Comparison of ENCODE assay signal across 21 cellular contexts in genomic region chr1:55723001-55723400, GRCh38.
"Had no signal": no experiment of that assay in that cellular context is flagged by ENCODE, and none has a peak within 500 bp of the region (broad histone marks: within the 10 kb centered on the region; RNA-seq: fewer than 3 reads in every experiment).

No MANE protein-coding gene starts in this region.

- H3K9me3 Mint-ChIP-seq: dendritic cell treated with granulocyte-macrophage colony-stimulating factor and Interleukin-4, amounts not matched to agents 40 ng/mL and 50 ng/mL, for 4 days; nephron progenitor cell had no signal

- H3K4me3 ChIP-seq: esophagus squamous epithelium, hepatocyte, right atrium auricular region, sigmoid colon, stomach, thoracic aorta, transverse colon had no signal

- H3K36me3 Mint-ChIP-seq: naive thymus-derived CD4-positive, alpha-beta T cell had no signal

- H3K27me3 ChIP-seq: hepatocyte, right atrium auricular region, sigmoid colon, stomach, transverse colon had no signal

- FAIRE-seq: colon, small intestine had no signal

- DNase-seq: esophagus squamous epithelium; foreskin melanocyte; head of caudate nucleus; islet precursor cell; mammary epithelial cell; naive thymus-derived CD4-positive, alpha-beta T cell; nephron progenitor cell; posterior cingulate gyrus; sigmoid colon; small intestine; stimulated activated CD4-positive, alpha-beta T cell treated with anti-CD3 and anti-CD28 coated beads, Interleukin-12 subunit alpha, Interleukin-12 subunit beta, amount 100 ng/mL, for 4 hours; stimulated activated naive CD4-positive, alpha-beta T cell; stomach; substantia nigra; transverse colon had no signal

- H3K9me3 ChIP-seq: esophagus squamous epithelium, right atrium auricular region, sigmoid colon, stomach, thoracic aorta, transverse colon had no signal

- H3K4me2 ChIP-seq: hepatocyte had no signal

- H3K4me1 Mint-ChIP-seq: naive thymus-derived CD4-positive, alpha-beta T cell had no signal

- H3K27ac Mint-ChIP-seq: dendritic cell treated with granulocyte-macrophage colony-stimulating factor and Interleukin-4, amounts not matched to agents 40 ng/mL and 50 ng/mL, for 4 days; naive thymus-derived CD4-positive, alpha-beta T cell; nephron progenitor cell had no signal

- H3K36me3 ChIP-seq: esophagus squamous epithelium, right atrium auricular region, sigmoid colon, stomach, thoracic aorta, transverse colon had no signal

- H3K27ac ChIP-seq: hepatocyte, right atrium auricular region, sigmoid colon, thoracic aorta, transverse colon had no signal

- H2AFZ ChIP-seq: hepatocyte had no signal

- H3K4me3 Mint-ChIP-seq: dendritic cell treated with granulocyte-macrophage colony-stimulating factor and Interleukin-4, amounts not matched to agents 40 ng/mL and 50 ng/mL, for 4 days; naive thymus-derived CD4-positive, alpha-beta T cell; nephron progenitor cell had no signal

- ATAC-seq: left lobe of liver; naive thymus-derived CD4-positive, alpha-beta T cell had no signal

- H3K79me2 ChIP-seq: hepatocyte had no signal
